22 cellular contexts compared by ENCODE assay signal in genomic region chr5:102759700-102760099, GRCh38. TPM values are rescaled to one million over a fixed set of nuclear protein-coding genes. Genes with fewer than 3 reads are reported as not detected.
A peak's percentile ranks its signal among the peaks of the same experiment; 100 is the strongest.
DNase-seq lines count a peak whose midpoint lies in the region; ATAC-seq and TF ChIP-seq lines count a peak whose summit lies in the region.
"Had no signal": no experiment of that assay in that cellular context is flagged by ENCODE, and none has a peak within 500 bp of the region (broad histone marks: within the 10 kb centered on the region; RNA-seq: fewer than 3 reads in every experiment).

No MANE protein-coding gene starts in this region.

- H3K27me3 ChIP-seq in psoas muscle (ENCODE audit: insufficient read depth in 3 of 3, low read length in 2 of 3) (no peaks in the 10 kb centered on the region), vagina (no peaks in the 10 kb centered on the region)
- H3K27me3 ChIP-seq: colonic mucosa had no signal

- 53 to 77% (median 63%) methylated on average over 2 of the region's 2 CpGs for WGBS in psoas muscle, 3 donors

- H3K27me3 Mint-ChIP-seq in activated naive CD4-positive, alpha-beta T cell treated with anti-CD3 and anti-CD28 coated beads for 36 hours (ENCODE audit: low read depth): no peaks in the 10 kb centered on the region
- H3K27me3 Mint-ChIP-seq in activated naive CD4-positive, alpha-beta T cell treated with anti-CD3 and anti-CD28 coated beads, Interleukin-2, amount 10 ng/mL, durations not matched to agents 7 days and 5 days: peaks cover 1% of the 10 kb centered on the region
- H3K27me3 Mint-ChIP-seq in activated T-helper 2 cell treated with anti-CD3 and anti-CD28 coated beads, Interferon-gamma antibody, Interleukin-2, Interleukin-4, amounts not matched to agents 10 μg/mL and 5 μg/mL and 100 μg/mL, durations not matched to agents 14 hours and 24 hours and 36 hours (ENCODE audit: low read depth): no peaks in the 10 kb centered on the region

- DNase-seq in activated naive CD4-positive, alpha-beta T cell treated with anti-CD3 and anti-CD28 coated beads for 36 hours: no peak
- DNase-seq in activated naive CD4-positive, alpha-beta T cell treated with anti-CD3 and anti-CD28 coated beads, Interleukin-2, amount 10 ng/mL, durations not matched to agents 7 days and 5 days: no peak
- no peak for DNase-seq in activated T-helper 2 cell treated with anti-CD3 and anti-CD28 coated beads, Interferon-gamma antibody, Interleukin-2, Interleukin-4, amounts not matched to agents 10 μg/mL and 5 μg/mL and 100 μg/mL, durations not matched to agents 14 hours and 24 hours and 36 hours (ENCODE audit: low spot score)
- DNase-seq in psoas muscle (no peak), NCI-H2227 (lab: John Stamatoyannopoulos, UW; ENCODE audit: unreplicated experiment) (no peak), vagina (ENCODE audit: extremely low spot score in 2 of 2) (no peak), mesenteric fat pad (ENCODE audit: low spot score) (no peak)
- DNase-seq: activated CD4-positive, alpha-beta T cell treated with anti-CD3 and anti-CD28 coated beads for 1 hour; activated naive CD4-positive, alpha-beta T cell treated with anti-CD3 and anti-CD28 coated beads, Interleukin-2, amount 50 U/mL, for 16 hours; colonic mucosa; endodermal cell; H9; midbrain; NCI-H1092; NCI-H2081; stimulated activated CD4-positive, alpha-beta T cell treated with anti-CD3 and anti-CD28 coated beads, Interleukin-2, amount 100 ng/mL, for 24 hours; stimulated activated naive CD4-positive, alpha-beta T cell had no signal

- POLR2A ChIA-PET in HEK293 (lab: Yijun Ruan, JAX): interaction anchor here (0.6 kb wide), 1 partner anchor 670 kb away, joined by 3 read pairs; no protein-coding TSS in a partner anchor

- TF ChIP-seq POLR2A in vagina (IDR thresholded peaks at IDR 0.05): no peak

- no peaks in the 10 kb centered on the region for H3K9me3 Mint-ChIP-seq in activated naive CD4-positive, alpha-beta T cell treated with anti-CD3 and anti-CD28 coated beads for 36 hours
- H3K9me3 Mint-ChIP-seq in activated naive CD4-positive, alpha-beta T cell treated with anti-CD3 and anti-CD28 coated beads, Interleukin-2, amount 10 ng/mL, durations not matched to agents 7 days and 5 days: no peaks in the 10 kb centered on the region
- H3K9me3 Mint-ChIP-seq in activated T-helper 2 cell treated with anti-CD3 and anti-CD28 coated beads, Interferon-gamma antibody, Interleukin-2, Interleukin-4, amounts not matched to agents 10 μg/mL and 5 μg/mL and 100 μg/mL, durations not matched to agents 14 hours and 24 hours and 36 hours: no peaks in the 10 kb centered on the region
- H3K9me3 Mint-ChIP-seq: endodermal cell, H9, nephron, type B pancreatic cell had no signal

- CTCF ChIA-PET in activated naive CD4-positive, alpha-beta T cell treated with anti-CD3 and anti-CD28 coated beads for 36 hours (lab: Charles Lee): interaction anchor here (1.4 to 3.0 kb wide), 3 partner anchors 8 to 380 kb away, joined by 3 to 16 read pairs (median 11); no protein-coding TSS in a partner anchor
- CTCF ChIA-PET in activated naive CD4-positive, alpha-beta T cell treated with anti-CD3 and anti-CD28 coated beads, Interleukin-2, amount 10 ng/mL, durations not matched to agents 7 days and 5 days (lab: Charles Lee): no interaction called here
- CTCF ChIA-PET in HEK293 (lab: Yijun Ruan, JAX): interaction anchor here (1.4 kb wide), 1 partner anchor 175 kb away, joined by 4 read pairs; no protein-coding TSS in a partner anchor

- H3K4me3 Mint-ChIP-seq in activated naive CD4-positive, alpha-beta T cell treated with anti-CD3 and anti-CD28 coated beads for 36 hours: no peak overlapping the region
- H3K4me3 Mint-ChIP-seq in activated naive CD4-positive, alpha-beta T cell treated with anti-CD3 and anti-CD28 coated beads, Interleukin-2, amount 10 ng/mL, durations not matched to agents 7 days and 5 days: no peak overlapping the region
- no peak overlapping the region for H3K4me3 Mint-ChIP-seq in activated T-helper 2 cell treated with anti-CD3 and anti-CD28 coated beads, Interferon-gamma antibody, Interleukin-2, Interleukin-4, amounts not matched to agents 10 μg/mL and 5 μg/mL and 100 μg/mL, durations not matched to agents 14 hours and 24 hours and 36 hours (ENCODE audit: low read depth)
- H3K4me3 Mint-ChIP-seq: endodermal cell, H9, nephron, type B pancreatic cell had no signal

- peaks cover 70% of the 10 kb centered on the region for H3K4me1 Mint-ChIP-seq in activated naive CD4-positive, alpha-beta T cell treated with anti-CD3 and anti-CD28 coated beads for 36 hours (ENCODE audit: low read depth)
- H3K4me1 Mint-ChIP-seq in activated naive CD4-positive, alpha-beta T cell treated with anti-CD3 and anti-CD28 coated beads, Interleukin-2, amount 10 ng/mL, durations not matched to agents 7 days and 5 days: peaks cover 56% of the 10 kb centered on the region
- peaks cover 62% of the 10 kb centered on the region for H3K4me1 Mint-ChIP-seq in activated T-helper 2 cell treated with anti-CD3 and anti-CD28 coated beads, Interferon-gamma antibody, Interleukin-2, Interleukin-4, amounts not matched to agents 10 μg/mL and 5 μg/mL and 100 μg/mL, durations not matched to agents 14 hours and 24 hours and 36 hours (ENCODE audit: low read depth)

- H3K9me3 ChIP-seq in HEK293 (ENCODE audit: control insufficient read depth, insufficient read depth, low read depth, low read length) (no peaks in the 10 kb centered on the region), psoas muscle (no peaks in the 10 kb centered on the region), vagina (no peaks in the 10 kb centered on the region)
- H3K9me3 ChIP-seq: colonic mucosa had no signal

- no peak for ATAC-seq in psoas muscle
- ATAC-seq: left lobe of liver had no signal

- TF ChIP-seq CTCF in HEK293 (tag by site-specific recombination; IDR thresholded peaks at IDR 0.05) (no peak), psoas muscle (IDR thresholded peaks at IDR 0.05) (no peak), vagina (IDR thresholded peaks at IDR 0.05) (no peak)

- intact Hi-C loops in activated naive CD4-positive, alpha-beta T cell treated with anti-CD3 and anti-CD28 coated beads for 36 hours (cut with micrococcal nuclease): loop anchor here (5.0 kb wide), 1 partner anchor 1857 kb away; the partner anchor contains the start of gene ST8SIA4
- intact Hi-C loops in activated T-helper 2 cell treated with anti-CD3 and anti-CD28 coated beads, Interferon-gamma antibody, Interleukin-2, Interleukin-4, amounts not matched to agents 10 μg/mL and 5 μg/mL and 100 μg/mL, durations not matched to agents 14 hours and 24 hours and 36 hours (cut with micrococcal nuclease): no loop called here
- intact Hi-C loops in psoas muscle (cut with DNase I) (loop anchor here in 1 of 2 donors (10.0 kb wide), 2 partner anchors 105 to 355 kb away; no protein-coding TSS in a partner anchor), vagina (cut with DNase I) (no loop called here)

- H3K36me3 ChIP-seq in HEK293 (ENCODE audit: control insufficient read depth in 2 of 2, insufficient read depth in 1 of 2, low read length in 2 of 2): no peaks in the 10 kb centered on the region
- H3K36me3 ChIP-seq in psoas muscle (ENCODE audit: insufficient read depth in 1 of 2, low read depth in 1 of 2): no peaks in the 10 kb centered on the region
- H3K36me3 ChIP-seq in vagina: no peaks in the 10 kb centered on the region
- H3K36me3 ChIP-seq: colonic mucosa had no signal

- H3K4me3 ChIP-seq in HEK293 (ENCODE audit: low read depth, low read length): no peak overlapping the region
- no peak overlapping the region for H3K4me3 ChIP-seq in psoas muscle
- H3K4me3 ChIP-seq in vagina: no peak overlapping the region
- H3K4me3 ChIP-seq: colonic mucosa had no signal

- peaks cover 41% of the 10 kb centered on the region for H3K4me1 ChIP-seq in HEK293 (ENCODE audit: control insufficient read depth, insufficient read depth, low read length)
- peaks cover 70% of the 10 kb centered on the region for H3K4me1 ChIP-seq in psoas muscle
- H3K4me1 ChIP-seq in vagina: peaks cover 56% of the 10 kb centered on the region
- H3K4me1 ChIP-seq: colonic mucosa had no signal

- peak overlapping the region; percentile 33 for H3K27ac Mint-ChIP-seq in activated naive CD4-positive, alpha-beta T cell treated with anti-CD3 and anti-CD28 coated beads for 36 hours
- no peak overlapping the region for H3K27ac Mint-ChIP-seq in activated naive CD4-positive, alpha-beta T cell treated with anti-CD3 and anti-CD28 coated beads, Interleukin-2, amount 10 ng/mL, durations not matched to agents 7 days and 5 days
- peak overlapping the region; percentile 5 for H3K27ac Mint-ChIP-seq in activated T-helper 2 cell treated with anti-CD3 and anti-CD28 coated beads, Interferon-gamma antibody, Interleukin-2, Interleukin-4, amounts not matched to agents 10 μg/mL and 5 μg/mL and 100 μg/mL, durations not matched to agents 14 hours and 24 hours and 36 hours
- H3K27ac Mint-ChIP-seq: endodermal cell, H9, nephron, type B pancreatic cell had no signal

- no peak overlapping the region for H3K27ac ChIP-seq in HEK293 (ENCODE audit: extremely low read depth, low read depth, low read length)
- H3K27ac ChIP-seq in psoas muscle: peak overlapping the region; percentile 97
- H3K27ac ChIP-seq in vagina: no peak overlapping the region
- H3K27ac ChIP-seq: colonic mucosa, parathyroid adenoma had no signal

- peaks cover 7% of the 10 kb centered on the region for H3K36me3 Mint-ChIP-seq in activated naive CD4-positive, alpha-beta T cell treated with anti-CD3 and anti-CD28 coated beads for 36 hours (ENCODE audit: low read depth)
- no peaks in the 10 kb centered on the region for H3K36me3 Mint-ChIP-seq in activated naive CD4-positive, alpha-beta T cell treated with anti-CD3 and anti-CD28 coated beads, Interleukin-2, amount 10 ng/mL, durations not matched to agents 7 days and 5 days
- H3K36me3 Mint-ChIP-seq in activated T-helper 2 cell treated with anti-CD3 and anti-CD28 coated beads, Interferon-gamma antibody, Interleukin-2, Interleukin-4, amounts not matched to agents 10 μg/mL and 5 μg/mL and 100 μg/mL, durations not matched to agents 14 hours and 24 hours and 36 hours (ENCODE audit: low read depth): peaks cover 10% of the 10 kb centered on the region

RNA-seq across cellular contexts. Expression of gene PAM, which starts 4.6 kb away (rescaled TPM):
- 10 to 100 TPM; 31.2 to 37.6 TPM for total RNA-seq in activated naive CD4-positive, alpha-beta T cell treated with anti-CD3 and anti-CD28 coated beads for 36 hours
- 48.0 and 59.9 TPM in 2 replicates for total RNA-seq in activated T-helper 2 cell treated with anti-CD3 and anti-CD28 coated beads, Interferon-gamma antibody, Interleukin-2, Interleukin-4, amounts not matched to agents 10 μg/mL and 5 μg/mL and 100 μg/mL, durations not matched to agents 14 hours and 24 hours and 36 hours
- total RNA-seq in psoas muscle (100 to 1,000 TPM in 3 of 4 donors, 10 to 100 TPM in 1; 99.1 to 279 (median 191) TPM), vagina (136 TPM), mesenteric fat pad (216 TPM)
- 100 to 1,000 TPM in 2 of 3 donors, 10 to 100 TPM in 1; 29.5 to 193 (median 139) TPM for polyA plus RNA-seq in psoas muscle
